ENCODE assay signal across 11 cellular contexts in genomic region chr2:164967781-164968228, GRCh38. TPM values are rescaled to one million over a fixed set of nuclear protein-coding genes. Genes with fewer than 3 reads are reported as not detected.
DNase-seq lines count a peak whose midpoint lies in the region; FAIRE-seq and TF ChIP-seq lines count a peak whose summit lies in the region.
"Had no signal": no experiment of that assay in that cellular context is flagged by ENCODE, and none has a peak within 500 bp of the region (broad histone marks: within the 10 kb centered on the region; RNA-seq: fewer than 3 reads in every experiment).

No MANE protein-coding gene starts in this region.

- TF ChIP-seq CTCF in fibroblast of mammary gland (conservative IDR thresholded peaks at IDR 0.05; ENCODE audit: control insufficient read depth, insufficient read depth, low read depth, low read length) = no peak
- TF ChIP-seq CTCF in osteoblast (IDR thresholded peaks at IDR 0.05; ENCODE audit: extremely low read depth, low read depth, low read length) = no peak
- TF ChIP-seq CTCF in D721Med (IDR thresholded peaks at IDR 0.05; ENCODE audit: insufficient read depth, missing control alignments) = no peak

- H3K36me3 ChIP-seq in osteoblast (ENCODE audit: insufficient read depth, low read length) = no peaks in the 10 kb centered on the region
- no peaks in the 10 kb centered on the region for H3K36me3 ChIP-seq in effector memory CD4-positive, alpha-beta T cell (ENCODE audit: control insufficient read depth, insufficient read depth, low read length)
- H3K36me3 ChIP-seq: thyroid gland had no signal

- H3K27ac ChIP-seq in osteoblast (ENCODE audit: low read depth, low read length) = peak overlapping the region; percentile 87
- no peak overlapping the region for H3K27ac ChIP-seq in effector memory CD4-positive, alpha-beta T cell (ENCODE audit: insufficient read depth, low read length, poor library complexity, severe bottlenecking)
- H3K27ac ChIP-seq: thyroid gland had no signal

- H3K4me1 ChIP-seq in osteoblast (ENCODE audit: insufficient read depth, low read length) = peaks cover 15% of the 10 kb centered on the region
- no peaks in the 10 kb centered on the region for H3K4me1 ChIP-seq in effector memory CD4-positive, alpha-beta T cell (ENCODE audit: control insufficient read depth, insufficient read depth, low read length, poor library complexity, severe bottlenecking)
- H3K4me1 ChIP-seq: thyroid gland had no signal

- no peak overlapping the region for H3K4me3 ChIP-seq in fibroblast of mammary gland (ENCODE audit: control insufficient read depth, low read depth, low read length)
- H3K4me3 ChIP-seq in osteoblast (ENCODE audit: insufficient read depth, low read length) = no peak overlapping the region
- no peak overlapping the region for H3K4me3 ChIP-seq in effector memory CD4-positive, alpha-beta T cell (ENCODE audit: insufficient read depth, low read depth, low read length, poor library complexity, severe bottlenecking)
- H3K4me3 ChIP-seq: thyroid gland had no signal

- no peaks in the 10 kb centered on the region for H4K20me1 ChIP-seq in osteoblast (ENCODE audit: insufficient read depth, low read length)

- H3K9me3 ChIP-seq in osteoblast (ENCODE audit: low read depth, low read length) = no peaks in the 10 kb centered on the region
- no peaks in the 10 kb centered on the region for H3K9me3 ChIP-seq in effector memory CD4-positive, alpha-beta T cell (ENCODE audit: control insufficient read depth, low read length)
- H3K9me3 ChIP-seq: thyroid gland had no signal

- H3K4me2 ChIP-seq in osteoblast (ENCODE audit: insufficient read depth, low read length) = no peak overlapping the region

- H2AFZ ChIP-seq in osteoblast (ENCODE audit: low read length) = no peak overlapping the region

- no peak for FAIRE-seq in D721Med (lab: Jason Lieb, UNC)

- DNase-seq in EL (peak; percentile 86), RPMI7951 (ENCODE audit: low read depth) (peak; percentile 74), fibroblast of mammary gland (ENCODE audit: low read depth) (peak; percentile 77), osteoblast (ENCODE audit: insufficient read length, low spot score, missing footprints) (peak; percentile 76), SKM-1 treated with dmso at 0.1 percent for 144 hours (lab: John Stamatoyannopoulos, UW; ENCODE audit: unreplicated experiment) (no peak), D721Med (ENCODE audit: insufficient read length, low spot score) (no peak)
- DNase-seq in stimulated activated CD4-positive, alpha-beta T cell treated with anti-CD3 and anti-CD28 coated beads, Interleukin-15, amount 100 ng/mL, for 24 hours = no peak
- DNase-seq in effector memory CD4-positive, alpha-beta T cell = no peak
- DNase-seq: stimulated activated CD4-positive, alpha-beta T cell treated with anti-CD3 and anti-CD28 coated beads, Interleukin-2, amount 100 ng/mL, for 48 hours; thyroid gland had no signal

- H3K27me3 ChIP-seq in osteoblast (ENCODE audit: insufficient read depth, low read length) = no peaks in the 10 kb centered on the region
- no peaks in the 10 kb centered on the region for H3K27me3 ChIP-seq in effector memory CD4-positive, alpha-beta T cell (replicated peaks; ENCODE audit: control insufficient read depth, insufficient read depth, low read length, poor library complexity, severe bottlenecking)
- H3K27me3 ChIP-seq: thyroid gland had no signal

- no peaks in the 10 kb centered on the region for H3K79me2 ChIP-seq in osteoblast (ENCODE audit: insufficient read depth, low read length)

RNA-seq across cellular contexts. Expression of gene SLC38A11, which starts 12.5 kb away (rescaled TPM):
- not detected in 2 replicates for total RNA-seq in RPMI7951 (2014; rRNA removed; shearing (Covaris generic))
- total RNA-seq in osteoblast = not detected in 2 replicates
- total RNA-seq: NCI-H460 had no signal

Comparison
In these comparisons a context has a peak if more than half of its experiments do, and no peak if none do; other contexts are left out.
1. DNase-seq: peak in EL (single experiment), RPMI7951 (single experiment), fibroblast of mammary gland (single experiment) and osteoblast (single experiment); none in stimulated activated CD4-positive, alpha-beta T cell treated with anti-CD3 and anti-CD28 coated beads, Interleukin-15, amount 100 ng/mL, for 24 hours (single experiment), effector memory CD4-positive, alpha-beta T cell (0 of 3), SKM-1 treated with dmso at 0.1 percent for 144 hours (single experiment) and D721Med (single experiment).